Comparison of ENCODE assay signal across 8 cellular contexts in the genomic region with DNA sequence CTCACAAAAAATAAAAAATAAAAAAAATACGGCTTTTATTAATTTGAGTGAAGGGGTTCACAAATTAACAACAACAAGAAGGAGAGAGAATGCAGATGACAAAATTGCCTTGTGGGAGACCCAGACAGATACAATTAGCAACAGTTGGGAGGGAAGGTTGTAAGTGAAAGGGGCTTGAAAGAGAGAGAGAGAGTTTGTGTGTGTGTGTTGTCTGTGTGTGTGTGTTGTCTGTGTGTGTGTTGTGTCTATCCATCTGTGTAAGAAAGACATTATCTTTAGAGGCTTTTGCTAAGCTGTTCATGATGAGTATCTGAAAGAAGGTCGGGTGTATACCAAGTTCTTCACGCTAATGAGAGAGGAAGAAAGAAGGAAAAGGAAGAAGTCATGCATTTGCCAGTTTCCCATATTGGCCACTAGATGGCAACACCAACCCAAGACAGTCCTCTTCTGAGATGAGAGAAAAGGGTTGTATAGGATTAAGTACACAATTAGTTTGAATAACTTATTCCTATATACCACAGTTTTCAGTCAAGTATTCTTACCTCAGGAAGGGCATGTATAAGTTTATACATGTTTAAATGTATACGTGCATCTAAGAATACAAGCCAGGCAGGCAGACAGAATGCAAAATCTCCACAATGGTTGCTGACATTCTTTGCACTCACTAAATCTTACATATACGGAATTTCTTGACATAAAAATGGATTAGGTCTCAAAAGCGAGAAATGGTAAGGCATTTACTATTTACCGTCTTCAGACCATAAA.
DNase-seq lines count a peak whose midpoint lies in the region; ATAC-seq and TF ChIP-seq lines count a peak whose summit lies in the region.

No MANE protein-coding gene starts in this region.

- DNase-seq in DMS153 treated with DMSO at 0.1 percent for 48 hours (lab: John Stamatoyannopoulos, UW; ENCODE audit: unreplicated experiment): peak; percentile 75
- peak; percentile 83 for DNase-seq in NCI-H748 treated with DMSO at 0.1 percent for 48 hours (lab: John Stamatoyannopoulos, UW)
- DNase-seq in activated naive CD4-positive, alpha-beta T cell treated with anti-CD3 and anti-CD28 coated beads, Interleukin-2, amount 50 U/mL, for 72 hours (ENCODE audit: low spot score in 2 of 2): peak in 1 of 2 donors; percentile 10
- DNase-seq in head of caudate nucleus: peak in 29 of 42 donors; percentile 10 to 77 (median 48)
- peak; percentile 51 for DNase-seq in prostate gland (ENCODE audit: low spot score)
- DNase-seq in HPDE6-E6E7 (ENCODE audit: extremely low spot score): no peak

- TF ChIP-seq POLR2A in prostate gland (IDR thresholded peaks at IDR 0.05): no peak

- H3K27me3 ChIP-seq in prostate gland (replicated peaks; ENCODE audit: insufficient read depth): no peaks in the 10 kb centered on the region

- no peaks in the 10 kb centered on the region for H3K36me3 Mint-ChIP-seq in activated naive CD4-positive, alpha-beta T cell treated with anti-CD3 and anti-CD28 coated beads, Interleukin-2, amount 50 U/mL, for 72 hours

- peak overlapping the region; percentile 47 to 61 for H3K27ac ChIP-seq in prostate gland

- no peaks in the 10 kb centered on the region for H3K9me3 Mint-ChIP-seq in activated naive CD4-positive, alpha-beta T cell treated with anti-CD3 and anti-CD28 coated beads, Interleukin-2, amount 50 U/mL, for 72 hours

- H3K27ac Mint-ChIP-seq in activated naive CD4-positive, alpha-beta T cell treated with anti-CD3 and anti-CD28 coated beads, Interleukin-2, amount 50 U/mL, for 72 hours: peak overlapping the region; percentile 80 to 89

- intact Hi-C loops in head of caudate nucleus (cut with DNase I) (loop anchor here (10.0 kb wide), 1 partner anchor 371 kb away; a partner anchor contains a TSS), prostate gland (cut with DNase I) (loop anchor here (2.0 to 10.0 kb wide), 2 partner anchors 65 to 221 kb away; no protein-coding TSS in a partner anchor)

- no peaks in the 10 kb centered on the region for H3K36me3 ChIP-seq in prostate gland

- 5% methylated on average over 7 of the region's 7 CpGs for WGBS in prostate gland

- ATAC-seq in GM19351 (IDR thresholded peaks at IDR 0.05; ENCODE audit: unreplicated experiment) (peak; percentile 71), HG03378 (IDR thresholded peaks at IDR 0.05; ENCODE audit: unreplicated experiment) (peak; percentile 77)
- peak; percentile 81 for ATAC-seq in activated naive CD4-positive, alpha-beta T cell treated with anti-CD3 and anti-CD28 coated beads, Interleukin-2, amount 50 U/mL, for 72 hours

- H3K4me3 ChIP-seq in prostate gland: peak overlapping the region; percentile 33 to 36

- H3K4me1 ChIP-seq in prostate gland (replicated peaks): no peaks in the 10 kb centered on the region

- no peaks in the 10 kb centered on the region for H3K9me3 ChIP-seq in prostate gland

- TF ChIP-seq CTCF in prostate gland (IDR thresholded peaks at IDR 0.05): peak; percentile 87 to 91 (median 90)
